In genomic region chr4:190031264-190031663, GRCh38 we compare ENCODE assay signal across 6 cellular contexts. TPM values are rescaled to one million over a fixed set of nuclear protein-coding genes. Genes with fewer than 3 reads are reported as not detected.
"Had no signal": no experiment of that assay in that cellular context is flagged by ENCODE, and none has a peak within 500 bp of the region (broad histone marks: within the 10 kb centered on the region; RNA-seq: fewer than 3 reads in every experiment).

No MANE protein-coding gene starts in this region.

RNA-seq across cellular contexts. Expression of gene FRG2, which starts 4.2 kb away (rescaled TPM):
- total RNA-seq: GM23338, H1, H9, HT-29, IMR-90 had no signal

RNA-seq across cellular contexts. Expression of gene DBET, which starts 33.0 kb away (rescaled TPM):
- total RNA-seq: GM23338, H1, H9, HT-29, IMR-90, K562 had no signal
